Comparison of ENCODE assay signal across 26 cellular contexts in the genomic region with DNA sequence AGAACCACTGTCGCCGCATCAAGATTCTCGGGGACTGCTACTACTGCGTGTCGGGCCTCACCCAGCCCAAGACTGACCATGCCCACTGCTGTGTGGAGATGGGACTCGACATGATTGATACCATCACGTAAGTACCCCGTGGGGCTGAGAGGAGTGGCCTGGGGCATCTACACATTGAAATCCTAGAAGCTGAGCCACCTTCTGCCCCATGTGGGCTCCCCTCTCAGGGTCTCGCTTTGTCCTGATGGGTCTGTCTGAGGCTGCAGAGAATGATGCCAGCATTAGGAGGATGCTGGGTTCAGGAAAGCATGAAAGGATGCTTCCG.
"Had no signal": no experiment of that assay in that cellular context is flagged by ENCODE, and none has a peak within 500 bp of the region (broad histone marks: within the 10 kb centered on the region; RNA-seq: fewer than 3 reads in every experiment).

No MANE protein-coding gene starts in this region.

- H3K27me3 ChIP-seq: right atrium auricular region, right lobe of liver, stomach, testis, thyroid gland, transverse colon, upper lobe of left lung had no signal

- H3K4me3 Mint-ChIP-seq: immature natural killer cell; mesothelial cell of epicardium; naive B cell; natural killer cell; nephron progenitor cell; stimulated activated naive B cell treated with anti-CD40 and anti-IgM and Interleukin-4, amounts not matched to agents 10 μg/mL and 1 μg/mL and 100 μg/mL, for 72 hours had no signal

- FAIRE-seq: islet of Langerhans had no signal

- H3K27ac ChIP-seq: left ventricle myocardium inferior, right atrium auricular region, right lobe of liver, skin epidermis, stomach, testis, thyroid gland, transverse colon, upper lobe of left lung had no signal

- H3K4me1 ChIP-seq: right lobe of liver, testis, transverse colon had no signal

- ATAC-seq: natural killer cell; right lobe of liver; stimulated activated naive B cell treated with anti-CD40 and anti-IgM and Interleukin-4, amounts not matched to agents 10 μg/mL and 1 μg/mL and 100 μg/mL, for 72 hours; stimulated activated naive CD8-positive, alpha-beta T cell treated with anti-CD3 and anti-CD28 coated beads, Interleukin-15, Interleukin-2, amounts not matched to agents 100 U/mL and 50 U/mL, for 24 hours had no signal

- H3K4me1 Mint-ChIP-seq: immature natural killer cell, naive B cell, natural killer cell, nephron progenitor cell had no signal

- H3K27me3 Mint-ChIP-seq: progenitor cell of endocrine pancreas had no signal

- H3K4me3 ChIP-seq: left ventricle myocardium inferior, lung, right atrium auricular region, right lobe of liver, skin epidermis, stomach, testis, thyroid gland, transverse colon, upper lobe of left lung had no signal

- H3K9me3 Mint-ChIP-seq: mesothelial cell of epicardium, naive B cell, natural killer cell, nephron progenitor cell had no signal

- DNase-seq: hypothalamus; immature natural killer cell; left ventricle myocardium inferior; mesendoderm; naive B cell; natural killer cell; nephron progenitor cell; nucleus accumbens; stimulated activated CD4-positive, alpha-beta T cell treated with anti-CD3 and anti-CD28 coated beads, Interleukin-12 subunit alpha, Interleukin-12 subunit beta, amount 100 ng/mL, for 4 hours; stimulated activated CD4-positive, alpha-beta T cell treated with anti-CD3 and anti-CD28 coated beads, Interleukin-15, amount 100 ng/mL, for 24 hours; stimulated activated CD4-positive, alpha-beta T cell treated with anti-CD3 and anti-CD28 coated beads, Interleukin-2, amount 100 ng/mL, for 24 hours; stimulated activated CD4-positive, alpha-beta T cell treated with anti-CD3 and anti-CD28 coated beads, Interleukin-4, amount 100 ng/mL, for 1 hour; stimulated activated naive B cell treated with anti-CD40 and anti-IgM and Interleukin-4, amounts not matched to agents 10 μg/mL and 1 μg/mL and 100 μg/mL, for 72 hours; stimulated activated naive CD8-positive, alpha-beta T cell treated with anti-CD3 and anti-CD28 coated beads, Interleukin-15, Interleukin-2, amounts not matched to agents 100 U/mL and 50 U/mL, for 24 hours; testis; thyroid gland; transverse colon; upper lobe of left lung had no signal

- H3K36me3 ChIP-seq: left ventricle myocardium inferior, right atrium auricular region, right lobe of liver, stomach, thyroid gland, transverse colon, upper lobe of left lung had no signal

- H3K27ac Mint-ChIP-seq: immature natural killer cell; mesothelial cell of epicardium; naive B cell; natural killer cell; nephron progenitor cell; progenitor cell of endocrine pancreas; stimulated activated naive B cell treated with anti-CD40 and anti-IgM and Interleukin-4, amounts not matched to agents 10 μg/mL and 1 μg/mL and 100 μg/mL, for 72 hours had no signal

- H3K36me3 Mint-ChIP-seq: immature natural killer cell; mesothelial cell of epicardium; naive B cell; natural killer cell; stimulated activated naive B cell treated with anti-CD40 and anti-IgM and Interleukin-4, amounts not matched to agents 10 μg/mL and 1 μg/mL and 100 μg/mL, for 72 hours had no signal

- H3K9me3 ChIP-seq: left ventricle myocardium inferior, right atrium auricular region, right lobe of liver, stomach, testis, thyroid gland, transverse colon, upper lobe of left lung had no signal
